Comparison of ENCODE assay signal across 8 cellular contexts in the genomic region with DNA sequence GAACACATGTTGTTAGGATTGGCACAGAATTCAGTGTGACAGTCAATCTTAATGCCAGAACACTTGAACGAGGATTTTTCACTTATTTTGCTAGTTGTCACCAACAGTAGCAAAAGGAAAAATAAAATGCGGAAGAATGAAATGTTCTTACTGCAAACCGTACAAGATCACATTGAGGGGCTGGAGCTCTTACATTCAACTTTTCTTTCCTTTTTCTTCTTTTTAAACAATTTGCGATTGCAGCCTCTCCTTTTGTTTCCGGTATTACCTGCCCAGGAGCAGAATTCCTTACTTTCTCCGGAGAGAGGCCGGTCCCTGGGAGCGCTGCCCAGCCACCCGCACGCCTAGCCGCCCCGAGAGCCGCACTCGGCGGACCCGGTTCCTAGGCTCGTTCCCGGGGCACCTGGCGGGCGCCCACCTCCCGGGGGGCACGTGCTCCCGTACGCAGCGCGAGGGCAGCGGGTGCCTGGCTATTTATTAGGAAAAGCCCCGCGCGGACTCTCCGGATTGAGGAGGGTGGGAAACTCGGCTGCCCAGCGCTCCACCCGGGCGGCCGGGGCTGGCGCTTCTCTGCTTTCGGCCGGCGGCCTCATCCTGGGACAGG. TPM values are rescaled to one million over a fixed set of nuclear protein-coding genes. Genes with fewer than 3 reads are reported as not detected.
DNase-seq lines count a peak whose midpoint lies in the region; ATAC-seq and TF ChIP-seq lines count a peak whose summit lies in the region.

No MANE protein-coding gene starts in this region.

- DNase-seq in stimulated activated naive CD8-positive, alpha-beta T cell treated with anti-CD3 and anti-CD28 coated beads, Interleukin-15, Interleukin-2, amounts not matched to agents 100 U/mL and 50 U/mL, for 24 hours: no peak
- peak; percentile 74 for DNase-seq in Karpas-422
- DNase-seq in astrocyte of the hippocampus (ENCODE audit: low read depth, low spot score): peak; percentile 20
- DNase-seq in left lung: no peak
- DNase-seq in thoracic aorta (ENCODE audit: low spot score): no peak
- DNase-seq in activated CD4-positive, CD25-positive, alpha-beta regulatory T cell (lab: John Stamatoyannopoulos, UW): no peak

- H3K27ac Mint-ChIP-seq in stimulated activated naive CD8-positive, alpha-beta T cell treated with anti-CD3 and anti-CD28 coated beads, Interleukin-15, Interleukin-2, amounts not matched to agents 100 ng/mL and 50 ng/mL, for 24 hours: peak overlapping the region; percentile 82

- no peaks in the 10 kb centered on the region for H3K9me3 Mint-ChIP-seq in stimulated activated naive CD8-positive, alpha-beta T cell treated with anti-CD3 and anti-CD28 coated beads, Interleukin-15, Interleukin-2, amounts not matched to agents 100 ng/mL and 50 ng/mL, for 24 hours

- H3K9me2 ChIP-seq in Karpas-422 (replicated peaks; ENCODE audit: insufficient read depth, low read length): no peaks in the 10 kb centered on the region

- H3K4me3 ChIP-seq in Karpas-422 (ENCODE audit: low read length) (peak overlapping the region; percentile 72), left lung (peak overlapping the region; percentile 75 to 79), thoracic aorta (peak overlapping the region; percentile 97)

- H3K36me3 ChIP-seq in Karpas-422 (ENCODE audit: insufficient read depth, low read length) (no peaks in the 10 kb centered on the region), left lung (no peaks in the 10 kb centered on the region), thoracic aorta (no peaks in the 10 kb centered on the region)

- H3K4me1 ChIP-seq in Karpas-422 (ENCODE audit: low read length) (peaks cover 68% of the 10 kb centered on the region), left lung (peaks cover 4 to 35% of the 10 kb centered on the region in 2 donors), thoracic aorta (ENCODE audit: control insufficient read depth in 1 of 2, low read depth in 2 of 2) (peaks cover 11 to 38% of the 10 kb centered on the region in 2 donors)

- no peak for ATAC-seq in stimulated activated naive CD8-positive, alpha-beta T cell treated with anti-CD3 and anti-CD28 coated beads, Interleukin-15, Interleukin-2, amounts not matched to agents 100 U/mL and 50 U/mL, for 24 hours
- ATAC-seq in left lung (peak; percentile 3), thoracic aorta (ENCODE audit: insufficient number of reproducible peaks, low FRiP score, low read depth) (peak; percentile 1), HG02623 (IDR thresholded peaks at IDR 0.05; ENCODE audit: unreplicated experiment) (no peak)

- TF ChIP-seq CTCF in left lung (IDR thresholded peaks at IDR 0.05): no peak
- TF ChIP-seq CTCF in thoracic aorta (IDR thresholded peaks at IDR 0.05): no peak

- H2AFZ ChIP-seq in Karpas-422 (ENCODE audit: low read length): no peak overlapping the region

- intact Hi-C loops in left lung (cut with DNase I): no loop called here

- H3K4me1 Mint-ChIP-seq in stimulated activated naive CD8-positive, alpha-beta T cell treated with anti-CD3 and anti-CD28 coated beads, Interleukin-15, Interleukin-2, amounts not matched to agents 100 ng/mL and 50 ng/mL, for 24 hours (ENCODE audit: low read depth): peaks cover 43% of the 10 kb centered on the region

- peak overlapping the region; percentile 99 for H3K27ac ChIP-seq in Karpas-422 (ENCODE audit: low read length)
- peak overlapping the region; percentile 99 to 100 for H3K27ac ChIP-seq in left lung
- H3K27ac ChIP-seq in thoracic aorta: peak overlapping the region; percentile 99 to 100

- H4K20me1 ChIP-seq in Karpas-422 (ENCODE audit: insufficient read depth, low read depth, low read length): peaks cover 28% of the 10 kb centered on the region

- H3K9me3 ChIP-seq in Karpas-422 (ENCODE audit: low read length) (no peaks in the 10 kb centered on the region), left lung (no peaks in the 10 kb centered on the region), thoracic aorta (no peaks in the 10 kb centered on the region)

- H3K4me3 Mint-ChIP-seq in stimulated activated naive CD8-positive, alpha-beta T cell treated with anti-CD3 and anti-CD28 coated beads, Interleukin-15, Interleukin-2, amounts not matched to agents 100 ng/mL and 50 ng/mL, for 24 hours: peak overlapping the region; percentile 81

- H3K27me3 ChIP-seq in Karpas-422 (ENCODE audit: low read length): no peaks in the 10 kb centered on the region
- no peaks in the 10 kb centered on the region for H3K27me3 ChIP-seq in left lung
- no peaks in the 10 kb centered on the region for H3K27me3 ChIP-seq in thoracic aorta (replicated peaks; ENCODE audit: insufficient read depth)

- peaks cover 38% of the 10 kb centered on the region for H3K79me2 ChIP-seq in Karpas-422 (ENCODE audit: low read length)

- peaks cover 16% of the 10 kb centered on the region for H3K36me3 Mint-ChIP-seq in stimulated activated naive CD8-positive, alpha-beta T cell treated with anti-CD3 and anti-CD28 coated beads, Interleukin-15, Interleukin-2, amounts not matched to agents 100 ng/mL and 50 ng/mL, for 24 hours (ENCODE audit: low read depth)

- peak overlapping the region; percentile 84 for H3K4me2 ChIP-seq in Karpas-422 (ENCODE audit: low read depth, low read length, poor library complexity, severe bottlenecking)

- H3K9ac ChIP-seq in Karpas-422 (ENCODE audit: low read length): peak overlapping the region; percentile 83

- H3K27me3 Mint-ChIP-seq in stimulated activated naive CD8-positive, alpha-beta T cell treated with anti-CD3 and anti-CD28 coated beads, Interleukin-15, Interleukin-2, amounts not matched to agents 100 ng/mL and 50 ng/mL, for 24 hours: no peaks in the 10 kb centered on the region

RNA-seq across cellular contexts. Expression of gene CAMTA1, which starts 1.2 kb away (rescaled TPM):
- 80.5 and 118 TPM in 2 replicates for total RNA-seq in Karpas-422 (2014; rRNA removed; shearing (Covaris generic); ENCODE audit: low replicate concordance)
- 10 to 100 TPM; 56.9 to 69.1 TPM for total RNA-seq in left lung
- 100 to 1,000 TPM; 105 to 113 TPM for total RNA-seq in thoracic aorta

Comparison
In these comparisons a context has a peak if more than half of its experiments do, and no peak if none do; other contexts are left out.
1. ATAC-seq: peak in left lung (single experiment) and thoracic aorta (single experiment); none in stimulated activated naive CD8-positive, alpha-beta T cell treated with anti-CD3 and anti-CD28 coated beads, Interleukin-15, Interleukin-2, amounts not matched to agents 100 U/mL and 50 U/mL, for 24 hours (single experiment) and HG02623 (single experiment).
2. DNase-seq: peak in Karpas-422 (single experiment) and astrocyte of the hippocampus (single experiment); none in stimulated activated naive CD8-positive, alpha-beta T cell treated with anti-CD3 and anti-CD28 coated beads, Interleukin-15, Interleukin-2, amounts not matched to agents 100 U/mL and 50 U/mL, for 24 hours (single experiment), left lung (0 of 2), thoracic aorta (single experiment) and activated CD4-positive, CD25-positive, alpha-beta regulatory T cell (0 of 4).
3. Peak in every context shown above with its lines, with median percentiles within 50 percentile points of each other: H3K27ac ChIP-seq and H3K4me3 ChIP-seq.